9 cellular contexts compared by ENCODE assay signal in genomic region chr5:135392256-135392655, GRCh38. TPM values are rescaled to one million over a fixed set of nuclear protein-coding genes. Genes with fewer than 3 reads are reported as not detected.
DNase-seq lines count a peak whose midpoint lies in the region; ATAC-seq and TF ChIP-seq lines count a peak whose summit lies in the region.
"Had no signal": no experiment of that assay in that cellular context is flagged by ENCODE, and none has a peak within 500 bp of the region (broad histone marks: within the 10 kb centered on the region; RNA-seq: fewer than 3 reads in every experiment).

No MANE protein-coding gene starts in this region.

- peak overlapping the region in 1 of 4 donors; percentile 19 for H3K4me3 Mint-ChIP-seq in CD4-positive, CD25-positive, alpha-beta regulatory T cell
- peak overlapping the region; percentile 42 for H3K4me3 Mint-ChIP-seq in natural killer cell treated with Interleukin-12 subunit alpha and Interleukin-12 subunit beta and Interleukin-15 and Interleukin-18, amount 100 ng/mL, for 72 hours

- H3K4me1 ChIP-seq in CD4-positive, CD25-positive, alpha-beta regulatory T cell (ENCODE audit: control insufficient read depth, insufficient read depth, low read length, poor library complexity, severe bottlenecking), result peaks cover 8% of the 10 kb centered on the region
- H3K4me1 ChIP-seq in OCI-LY7 (ENCODE audit: insufficient read depth, low read length, poor library complexity, severe bottlenecking), result peaks cover 19% of the 10 kb centered on the region

- no peak overlapping the region for H2AFZ ChIP-seq in OCI-LY7 (ENCODE audit: low read length)

- ATAC-seq in CD4-positive, CD25-positive, alpha-beta regulatory T cell (ENCODE audit: low read depth in 2 of 2), result peak; percentile 28 to 36
- ATAC-seq in natural killer cell treated with Interleukin-12 subunit alpha and Interleukin-12 subunit beta and Interleukin-15 and Interleukin-18, amount 100 ng/mL, for 72 hours, result peak; percentile 66 to 84
- ATAC-seq in HG03280 (IDR thresholded peaks at IDR 0.05; ENCODE audit: unreplicated experiment), result no peak
- ATAC-seq in HG03354 (IDR thresholded peaks at IDR 0.05; ENCODE audit: poor library complexity, severe bottlenecking, unreplicated experiment), result no peak

- H3K9me3 Mint-ChIP-seq in CD4-positive, CD25-positive, alpha-beta regulatory T cell, result no peaks in the 10 kb centered on the region
- H3K9me3 Mint-ChIP-seq in natural killer cell treated with Interleukin-12 subunit alpha and Interleukin-12 subunit beta and Interleukin-15 and Interleukin-18, amount 100 ng/mL, for 72 hours, result no peaks in the 10 kb centered on the region

- H4K20me1 ChIP-seq in OCI-LY7 (ENCODE audit: insufficient read depth, low read length), result peaks cover 65% of the 10 kb centered on the region

- no TSS peak for BruUV-seq in OCI-LY7 (replicated peaks; lab: Mats Ljungman, UMichigan)

- no peaks in the 10 kb centered on the region for H3K9me2 ChIP-seq in OCI-LY7 (ENCODE audit: insufficient read depth, low read length)

- H3K4me1 Mint-ChIP-seq in CD4-positive, CD25-positive, alpha-beta regulatory T cell, result peaks cover 35 to 89% (median 64%) of the 10 kb centered on the region in 4 donors
- peaks cover 76 to 78% of the 10 kb centered on the region in 2 donors for H3K4me1 Mint-ChIP-seq in natural killer cell treated with Interleukin-12 subunit alpha and Interleukin-12 subunit beta and Interleukin-15 and Interleukin-18, amount 100 ng/mL, for 72 hours (ENCODE audit: low read depth in 2 of 2)

- POLR2A ChIA-PET in OCI-LY7 (lab: Charles Lee), result no interaction called here

- peaks cover 95% of the 10 kb centered on the region for H3K79me2 ChIP-seq in OCI-LY7 (ENCODE audit: insufficient read depth, low read depth, low read length)

- H3K27me3 ChIP-seq in CD4-positive, CD25-positive, alpha-beta regulatory T cell (ENCODE audit: control insufficient read depth, insufficient read depth, low read length), result no peaks in the 10 kb centered on the region

- TF ChIP-seq CTCF in OCI-LY7 (conservative IDR thresholded peaks at IDR 0.05; ENCODE audit: low read length), result no peak

- peaks cover 39% of the 10 kb centered on the region for H3K36me3 Mint-ChIP-seq in CD4-positive, CD25-positive, alpha-beta regulatory T cell
- peaks cover 19% of the 10 kb centered on the region for H3K36me3 Mint-ChIP-seq in natural killer cell treated with Interleukin-12 subunit alpha and Interleukin-12 subunit beta and Interleukin-15 and Interleukin-18, amount 100 ng/mL, for 72 hours

- H3K36me3 ChIP-seq in CD4-positive, CD25-positive, alpha-beta regulatory T cell (ENCODE audit: control insufficient read depth, insufficient read depth, low read length), result peaks cover 43% of the 10 kb centered on the region
- peaks cover 96% of the 10 kb centered on the region for H3K36me3 ChIP-seq in OCI-LY7 (ENCODE audit: insufficient read depth, low read length)

- peak overlapping the region in 2 of 3 donors; percentile 18 to 81 for H3K27ac Mint-ChIP-seq in CD4-positive, CD25-positive, alpha-beta regulatory T cell
- H3K27ac Mint-ChIP-seq in natural killer cell treated with Interleukin-12 subunit alpha and Interleukin-12 subunit beta and Interleukin-15 and Interleukin-18, amount 100 ng/mL, for 72 hours, result peak overlapping the region; percentile 56 to 68

- no peaks in the 10 kb centered on the region for H3K9me3 ChIP-seq in CD4-positive, CD25-positive, alpha-beta regulatory T cell (ENCODE audit: control insufficient read depth in 2 of 2, low read length in 2 of 2)
- no peaks in the 10 kb centered on the region for H3K9me3 ChIP-seq in OCI-LY7 (ENCODE audit: low read length)

- no peak overlapping the region for H3K4me2 ChIP-seq in OCI-LY7 (ENCODE audit: low read length)

- intact Hi-C loops in OCI-LY7 (cut with micrococcal nuclease; ENCODE audit: unreplicated experiment), result no loop called here

- DNase-seq in CD4-positive, CD25-positive, alpha-beta regulatory T cell, result no peak
- peak; percentile 38 to 39 for DNase-seq in Kasumi-1 (lab: John Stamatoyannopoulos, UW)
- peak; percentile 46 for DNase-seq in dedifferentiated amniotic fluid mesenchymal stem cell (ENCODE audit: extremely low spot score)
- DNase-seq in natural killer cell treated with Interleukin-12 subunit alpha and Interleukin-12 subunit beta and Interleukin-15 and Interleukin-18, amount 100 ng/mL, for 72 hours (ENCODE audit: low spot score), result no peak
- no peak for DNase-seq in activated gamma-delta T cell (lab: John Stamatoyannopoulos, UW)
- no peak for DNase-seq in OCI-LY7 (ENCODE audit: low spot score)
- DNase-seq: activated CD4-positive, alpha-beta T cell treated with anti-CD3 and anti-CD28 coated beads, Interleukin-2, amount 50 U/mL, for 48 hours had no signal

- H3K27ac ChIP-seq in CD4-positive, CD25-positive, alpha-beta regulatory T cell (ENCODE audit: insufficient read depth, low read length, poor library complexity, severe bottlenecking), result no peak overlapping the region
- no peak overlapping the region for H3K27ac ChIP-seq in OCI-LY7 (ENCODE audit: low read depth, low read length, poor library complexity, severe bottlenecking)

- CTCF ChIA-PET in OCI-LY7 (lab: Charles Lee; ENCODE audit: unreplicated experiment), result no interaction called here

- H3K4me3 ChIP-seq in CD4-positive, CD25-positive, alpha-beta regulatory T cell (ENCODE audit: low read depth, low read length), result no peak overlapping the region
- no peak overlapping the region for H3K4me3 ChIP-seq in OCI-LY7 (ENCODE audit: low read depth, low read length, poor library complexity, severe bottlenecking)

- H3K27me3 Mint-ChIP-seq in CD4-positive, CD25-positive, alpha-beta regulatory T cell, result no peaks in the 10 kb centered on the region
- no peaks in the 10 kb centered on the region for H3K27me3 Mint-ChIP-seq in natural killer cell treated with Interleukin-12 subunit alpha and Interleukin-12 subunit beta and Interleukin-15 and Interleukin-18, amount 100 ng/mL, for 72 hours

RNA-seq across cellular contexts. Expression of gene MACROH2A1, which starts 6.8 kb away (rescaled TPM):
- 139 TPM for total RNA-seq in CD4-positive, CD25-positive, alpha-beta regulatory T cell
- polyA plus RNA-seq in CD4-positive, CD25-positive, alpha-beta regulatory T cell, result 100 to 1,000 TPM; 126 to 161 (median 148) TPM
- total RNA-seq in natural killer cell treated with Interleukin-12 subunit alpha and Interleukin-12 subunit beta and Interleukin-15 and Interleukin-18, amount 100 ng/mL, for 72 hours, result 100 to 1,000 TPM; 163 to 252 TPM
- 356 and 388 TPM in 2 replicates for total RNA-seq in OCI-LY7 (2014; rRNA removed; shearing (Covaris generic))
- total RNA-seq in OCI-LY7 (2022), result 271 and 279 TPM in 2 replicates

RNA-seq across cellular contexts. Expression of gene DCANP1, which starts 54.9 kb away (rescaled TPM):
- total RNA-seq in CD4-positive, CD25-positive, alpha-beta regulatory T cell, result not detected
- polyA plus RNA-seq in CD4-positive, CD25-positive, alpha-beta regulatory T cell, result not detected
- total RNA-seq in natural killer cell treated with Interleukin-12 subunit alpha and Interleukin-12 subunit beta and Interleukin-15 and Interleukin-18, amount 100 ng/mL, for 72 hours, result not detected
- not detected in 2 replicates for total RNA-seq in OCI-LY7 (2014; rRNA removed; shearing (Covaris generic))
- not detected in 2 replicates for total RNA-seq in OCI-LY7 (2022)

RNA-seq across cellular contexts. Expression of gene TIFAB, which starts 59.9 kb away (rescaled TPM):
- total RNA-seq in CD4-positive, CD25-positive, alpha-beta regulatory T cell, result not detected
- not detected for polyA plus RNA-seq in CD4-positive, CD25-positive, alpha-beta regulatory T cell
- not detected for total RNA-seq in natural killer cell treated with Interleukin-12 subunit alpha and Interleukin-12 subunit beta and Interleukin-15 and Interleukin-18, amount 100 ng/mL, for 72 hours
- total RNA-seq in OCI-LY7 (2014; rRNA removed; shearing (Covaris generic)), result not detected in 2 replicates
- not detected in 2 replicates for total RNA-seq in OCI-LY7 (2022)

Comparison
In these comparisons a context has a peak if more than half of its experiments do, and no peak if none do; other contexts are left out.
1. ATAC-seq: peak in CD4-positive, CD25-positive, alpha-beta regulatory T cell (2 of 2) and natural killer cell treated with Interleukin-12 subunit alpha and Interleukin-12 subunit beta and Interleukin-15 and Interleukin-18, amount 100 ng/mL, for 72 hours (2 of 2); none in HG03280 (single experiment) and HG03354 (single experiment).
2. DNase-seq: peak in Kasumi-1 (2 of 2) and dedifferentiated amniotic fluid mesenchymal stem cell (single experiment); none in CD4-positive, CD25-positive, alpha-beta regulatory T cell (0 of 3), natural killer cell treated with Interleukin-12 subunit alpha and Interleukin-12 subunit beta and Interleukin-15 and Interleukin-18, amount 100 ng/mL, for 72 hours (single experiment), activated gamma-delta T cell (single experiment) and OCI-LY7 (single experiment).